In the genomic region with DNA sequence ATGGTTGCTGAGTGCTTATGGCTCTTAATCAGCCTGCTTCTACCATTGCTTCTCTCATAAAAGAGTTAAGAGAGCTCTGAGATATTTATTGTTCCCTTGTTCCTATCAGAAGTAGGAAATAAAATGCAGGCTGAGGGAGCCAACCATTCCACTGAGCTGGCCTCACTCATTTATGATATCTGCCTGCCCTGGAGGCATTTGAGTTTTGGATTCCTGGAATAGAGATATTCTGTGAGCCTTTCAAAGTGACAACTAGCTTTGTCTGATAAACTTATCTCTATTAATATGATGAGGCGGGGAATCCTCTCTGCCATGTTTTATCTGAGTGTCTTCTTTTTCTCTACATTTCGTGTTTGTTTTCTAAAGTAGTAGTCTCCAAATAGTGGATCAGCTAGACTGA, we compare ENCODE assay signal across 37 cellular contexts.
"Had no signal": no experiment of that assay in that cellular context is flagged by ENCODE, and none has a peak within 500 bp of the region (broad histone marks: within the 10 kb centered on the region; RNA-seq: fewer than 3 reads in every experiment).

No MANE protein-coding gene starts in this region.

- ATAC-seq: activated CD8-positive, alpha-beta memory T cell treated with anti-CD3 and anti-CD28 coated beads, Interleukin-2, amount 10 ng/mL, durations not matched to agents 7 days and 5 days; activated T-cell treated with anti-CD3 and anti-CD28 coated beads, Interleukin-2, amount 50 U/mL, for 72 hours; activated T-helper 17 cell treated with anti-CD3 and anti-CD28 coated beads, Interleukin-2, amount 50 U/mL, for 72 hours; body of pancreas; PC-3; Right ventricle myocardium inferior had no signal

- DNase-seq: activated CD4-positive, alpha-beta memory T cell treated with anti-CD3 and anti-CD28 coated beads, Interleukin-2, amount 10 ng/mL, durations not matched to agents 7 days and 5 days; activated CD4-positive, alpha-beta T cell treated with anti-CD3 and anti-CD28 coated beads for 1 hour; activated CD4-positive, alpha-beta T cell treated with anti-CD3 and anti-CD28 coated beads for 48 hours; activated CD4-positive, CD25-positive, alpha-beta regulatory T cell; activated CD8-positive, alpha-beta memory T cell treated with anti-CD3 and anti-CD28 coated beads for 24 hours; activated CD8-positive, alpha-beta memory T cell treated with anti-CD3 and anti-CD28 coated beads, Interleukin-2, amount 10 ng/mL, durations not matched to agents 7 days and 5 days; activated CD8-positive, alpha-beta memory T cell treated with anti-CD3 and anti-CD28 coated beads, Interleukin-2, amount 50 U/mL, for 48 hours; activated effector memory CD4-positive, alpha-beta T cell treated with anti-CD3 and anti-CD28 coated beads, Interleukin-2, amount 50 U/mL, for 16 hours; activated naive CD4-positive, alpha-beta T cell; activated naive CD8-positive, alpha-beta T cell treated with anti-CD3 and anti-CD28 coated beads, Interleukin-2, amount 10 ng/mL, durations not matched to agents 7 days and 5 days; activated T-cell treated with anti-CD3 and anti-CD28 coated beads, Interleukin-2, amount 50 U/mL, for 72 hours; amygdala; body of pancreas; caudate nucleus; Kasumi-1; KG1; MG63; MV-4-11; NCI-H1092; NCI-H1436 treated with DMSO at 0.1 percent for 48 hours; NCI-H1694 treated with DMSO at 0.1 percent for 48 hours; NCI-H2029 treated with DMSO at 0.1 percent for 48 hours; NCI-H2107; NCI-H2171; NCI-H510A; NCI-H526; NCI-H748 treated with DMSO at 0.1 percent for 48 hours; NK-92 treated with Interleukin-12 subunit alpha and Interleukin-12 subunit beta, amount 100 ng/mL, for 24 hours; PC-3; Peyer's patch; SIG-M5; T1000; WERI-Rb-1 had no signal

- H3K4me1 ChIP-seq: body of pancreas, breast epithelium, Peyer's patch had no signal

- H3K36me3 ChIP-seq: breast epithelium, MG63, Peyer's patch, WERI-Rb-1 had no signal

- H3K9me3 ChIP-seq: body of pancreas, breast epithelium, MG63, Peyer's patch had no signal

- H3K27me3 ChIP-seq: body of pancreas, breast epithelium, MG63, Peyer's patch had no signal

- H3K4me3 ChIP-seq: body of pancreas, breast epithelium, MG63, Peyer's patch had no signal

- H3K27ac ChIP-seq: body of pancreas, breast epithelium, Peyer's patch, RWPE1, WERI-Rb-1 had no signal
